Comparison of ENCODE assay signal across 25 cellular contexts in genomic region chr1:204194771-204195170, GRCh38. TPM values are rescaled to one million over a fixed set of nuclear protein-coding genes. Genes with fewer than 3 reads are reported as not detected.
"Had no signal": no experiment of that assay in that cellular context is flagged by ENCODE, and none has a peak within 500 bp of the region (broad histone marks: within the 10 kb centered on the region; RNA-seq: fewer than 3 reads in every experiment).

No MANE protein-coding gene starts in this region.

- H3K36me3 ChIP-seq: breast epithelium, esophagus muscularis mucosa, gastroesophageal sphincter, heart right ventricle, left ventricle myocardium inferior, ovary, suprapubic skin, transverse colon, vagina had no signal

- H3K27ac Mint-ChIP-seq: activated CD4-positive, alpha-beta T cell treated with anti-CD3 and anti-CD28 coated beads, Interleukin-2, amount 10 ng/mL, durations not matched to agents 7 days and 5 days; activated naive CD4-positive, alpha-beta T cell treated with anti-CD3 and anti-CD28 coated beads for 36 hours; stimulated activated naive CD8-positive, alpha-beta T cell treated with anti-CD3 and anti-CD28 coated beads, Interleukin-15, amount 100 ng/mL, for 72 hours had no signal

- DNase-seq: activated CD4-positive, alpha-beta T cell treated with anti-CD3 and anti-CD28 coated beads, Interleukin-2, amount 10 ng/mL, durations not matched to agents 7 days and 5 days; activated CD8-positive, alpha-beta memory T cell treated with anti-CD3 and anti-CD28 coated beads, Interleukin-2, amount 50 U/mL, for 4 hours; activated naive CD4-positive, alpha-beta T cell treated with anti-CD3 and anti-CD28 coated beads for 36 hours; activated T-cell treated with anti-CD3 and anti-CD28 coated beads, Interleukin-2, amount 50 U/mL, for 4 hours; aorta; cerebellar nuclear complex; cortex of kidney; heart right ventricle; kidney glomerular epithelial cell; left ventricle myocardium inferior; naive thymus-derived CD4-positive, alpha-beta T cell; psoas muscle; right cardiac atrium; stimulated activated CD4-positive, alpha-beta T cell treated with anti-CD3 and anti-CD28 coated beads, Interleukin-4, amount 100 ng/mL, for 1 hour; stimulated activated naive CD8-positive, alpha-beta T cell treated with anti-CD3 and anti-CD28 coated beads, Interleukin-15, amount 100 ng/mL, for 72 hours; transverse colon had no signal

- H3K36me3 Mint-ChIP-seq: naive thymus-derived CD4-positive, alpha-beta T cell had no signal

- H3K27ac ChIP-seq: breast epithelium, esophagus muscularis mucosa, gastroesophageal sphincter, heart right ventricle, left ventricle myocardium inferior, ovary, psoas muscle, skin epidermis, suprapubic skin, transverse colon, vagina had no signal

- H3K9me3 ChIP-seq: breast epithelium, esophagus muscularis mucosa, gastroesophageal sphincter, heart right ventricle, left ventricle myocardium inferior, ovary, psoas muscle, suprapubic skin, transverse colon, vagina had no signal

- H3K9me3 Mint-ChIP-seq: activated naive CD4-positive, alpha-beta T cell treated with anti-CD3 and anti-CD28 coated beads for 36 hours; activated T-cell treated with anti-CD3 and anti-CD28 coated beads, Interleukin-2, amount 50 U/mL, for 4 hours had no signal

- H3K27me3 Mint-ChIP-seq: stimulated activated naive CD8-positive, alpha-beta T cell treated with anti-CD3 and anti-CD28 coated beads, Interleukin-15, amount 100 ng/mL, for 72 hours had no signal

- H3K4me3 ChIP-seq: breast epithelium, esophagus muscularis mucosa, gastroesophageal sphincter, heart right ventricle, left ventricle myocardium inferior, ovary, psoas muscle, skin epidermis, suprapubic skin, transverse colon, vagina had no signal

- H3K4me1 ChIP-seq: breast epithelium had no signal

- ATAC-seq: activated CD4-positive, CD25-positive, alpha-beta regulatory T cell treated with anti-CD3 and anti-CD28 coated beads, Interleukin-2, amount 50 U/mL, for 24 hours; activated T-cell treated with anti-CD3 and anti-CD28 coated beads, Interleukin-2, amount 50 U/mL, for 4 hours; gastroesophageal sphincter; heart right ventricle; psoas muscle; right cardiac atrium; stimulated activated naive CD8-positive, alpha-beta T cell treated with anti-CD3 and anti-CD28 coated beads, Interleukin-15, amount 100 ng/mL, for 72 hours had no signal

- H3K4me3 Mint-ChIP-seq: activated CD4-positive, alpha-beta T cell treated with anti-CD3 and anti-CD28 coated beads, Interleukin-2, amount 10 ng/mL, durations not matched to agents 7 days and 5 days; activated naive CD4-positive, alpha-beta T cell treated with anti-CD3 and anti-CD28 coated beads for 36 hours; activated T-cell treated with anti-CD3 and anti-CD28 coated beads, Interleukin-2, amount 50 U/mL, for 4 hours; naive thymus-derived CD4-positive, alpha-beta T cell; stimulated activated naive CD8-positive, alpha-beta T cell treated with anti-CD3 and anti-CD28 coated beads, Interleukin-15, amount 100 ng/mL, for 72 hours had no signal

- H3K27me3 ChIP-seq: breast epithelium, ovary, vagina had no signal

RNA-seq across cellular contexts. Expression of gene KISS1, which starts 1.5 kb away (rescaled TPM):
- total RNA-seq: activated CD4-positive, alpha-beta T cell treated with anti-CD3 and anti-CD28 coated beads, Interleukin-2, amount 10 ng/mL, durations not matched to agents 7 days and 5 days; activated naive CD4-positive, alpha-beta T cell treated with anti-CD3 and anti-CD28 coated beads for 36 hours; activated T-cell treated with anti-CD3 and anti-CD28 coated beads, Interleukin-2, amount 50 U/mL, for 4 hours; aorta; breast epithelium; esophagus muscularis mucosa; gastroesophageal sphincter; heart right ventricle; left ventricle myocardium inferior; mononuclear cell; psoas muscle; right cardiac atrium; suprapubic skin; transverse colon; vagina had no signal
- polyA plus RNA-seq: heart right ventricle; naive thymus-derived CD4-positive, alpha-beta T cell; ovary; right cardiac atrium had no signal

RNA-seq across cellular contexts. Expression of gene GOLT1A, which starts 19.0 kb away (rescaled TPM):
- total RNA-seq: activated CD4-positive, alpha-beta T cell treated with anti-CD3 and anti-CD28 coated beads, Interleukin-2, amount 10 ng/mL, durations not matched to agents 7 days and 5 days; activated naive CD4-positive, alpha-beta T cell treated with anti-CD3 and anti-CD28 coated beads for 36 hours; activated T-cell treated with anti-CD3 and anti-CD28 coated beads, Interleukin-2, amount 50 U/mL, for 4 hours; aorta; heart right ventricle; left ventricle myocardium inferior; mononuclear cell; naive thymus-derived CD4-positive, alpha-beta T cell; psoas muscle; right cardiac atrium; suprapubic skin; vagina had no signal
- polyA plus RNA-seq: ovary, right cardiac atrium had no signal

RNA-seq across cellular contexts. Expression of gene REN, which starts 28.6 kb away (rescaled TPM):
- total RNA-seq: activated CD4-positive, alpha-beta T cell treated with anti-CD3 and anti-CD28 coated beads, Interleukin-2, amount 10 ng/mL, durations not matched to agents 7 days and 5 days; activated naive CD4-positive, alpha-beta T cell treated with anti-CD3 and anti-CD28 coated beads for 36 hours; activated T-cell treated with anti-CD3 and anti-CD28 coated beads, Interleukin-2, amount 50 U/mL, for 4 hours; aorta; breast epithelium; esophagus muscularis mucosa; gastroesophageal sphincter; heart right ventricle; left ventricle myocardium inferior; mononuclear cell; naive thymus-derived CD4-positive, alpha-beta T cell; psoas muscle; vagina had no signal
- polyA plus RNA-seq: aorta; heart right ventricle; naive thymus-derived CD4-positive, alpha-beta T cell; psoas muscle had no signal
